21 cellular contexts compared by ENCODE assay signal in the genomic region with DNA sequence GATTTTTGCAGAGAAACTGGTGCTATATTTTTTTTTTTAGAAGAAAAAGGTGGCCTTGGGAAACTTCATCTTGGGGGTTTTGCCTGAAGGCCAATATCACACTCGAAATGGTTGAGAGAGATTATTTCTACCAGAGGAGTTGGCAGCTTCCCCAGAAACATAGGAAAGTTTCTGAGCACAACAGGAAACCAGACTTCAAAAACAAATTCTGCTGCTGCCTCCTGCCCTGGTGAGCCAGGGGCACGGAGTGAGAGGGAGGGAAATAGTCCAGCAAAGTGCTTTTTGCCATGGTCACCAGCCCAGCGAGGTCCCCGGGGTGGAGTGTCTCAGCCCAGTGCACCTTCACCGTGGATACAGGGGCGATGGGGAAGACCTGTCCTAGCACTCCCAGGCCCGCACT.
"Had no signal": no experiment of that assay in that cellular context is flagged by ENCODE, and none has a peak within 500 bp of the region (broad histone marks: within the 10 kb centered on the region; RNA-seq: fewer than 3 reads in every experiment).

No MANE protein-coding gene starts in this region.

- H3K4me1 ChIP-seq: colonic mucosa, left ventricle myocardium inferior, lower lobe of right lung, parathyroid adenoma, psoas muscle, sigmoid colon, stomach had no signal

- H3K36me3 ChIP-seq: colonic mucosa, heart left ventricle, left ventricle myocardium inferior, lower lobe of right lung, sigmoid colon, stomach, thoracic aorta had no signal

- H2AFZ ChIP-seq: parathyroid adenoma had no signal

- ATAC-seq: stimulated activated naive B cell treated with anti-CD40 and anti-IgM and Interleukin-4, amounts not matched to agents 10 μg/mL and 1 μg/mL and 100 μg/mL, for 72 hours had no signal

- H3K4me3 ChIP-seq: colonic mucosa, dorsolateral prefrontal cortex, heart left ventricle, left ventricle myocardium inferior, lower lobe of right lung, psoas muscle, sigmoid colon, skin epidermis, stomach, thoracic aorta had no signal

- DNase-seq: cerebellar nuclear complex; colonic mucosa; dorsolateral prefrontal cortex; effector CD8-positive, alpha-beta T cell; kidney; left cardiac atrium; left ventricle myocardium inferior; lower lobe of right lung; naive B cell; occipital lobe; psoas muscle; sigmoid colon; stimulated activated CD4-positive, alpha-beta T cell treated with anti-CD3 and anti-CD28 coated beads, Interleukin-2, amount 100 ng/mL, for 24 hours; stimulated activated CD4-positive, alpha-beta T cell treated with anti-CD3 and anti-CD28 coated beads, Interleukin-4, amount 100 ng/mL, for 4 hours; stimulated activated naive B cell treated with anti-CD40 and anti-IgM and Interleukin-4, amounts not matched to agents 10 μg/mL and 1 μg/mL and 100 μg/mL, for 72 hours; stomach had no signal

- H3K9me3 Mint-ChIP-seq: stimulated activated naive B cell treated with anti-CD40 and anti-IgM and Interleukin-4, amounts not matched to agents 10 μg/mL and 1 μg/mL and 100 μg/mL, for 72 hours had no signal

- H3K79me2 ChIP-seq: parathyroid adenoma had no signal

- H3K4me3 Mint-ChIP-seq: naive B cell; nephron; stimulated activated naive B cell treated with anti-CD40 and anti-IgM and Interleukin-4, amounts not matched to agents 10 μg/mL and 1 μg/mL and 100 μg/mL, for 72 hours had no signal

- H3K9ac ChIP-seq: parathyroid adenoma had no signal

- H3K4me1 Mint-ChIP-seq: naive B cell; stimulated activated naive B cell treated with anti-CD40 and anti-IgM and Interleukin-4, amounts not matched to agents 10 μg/mL and 1 μg/mL and 100 μg/mL, for 72 hours had no signal

- H3K9me3 ChIP-seq: colonic mucosa, lower lobe of right lung, psoas muscle, sigmoid colon, thoracic aorta had no signal

- H3K36me3 Mint-ChIP-seq: naive B cell; stimulated activated naive B cell treated with anti-CD40 and anti-IgM and Interleukin-4, amounts not matched to agents 10 μg/mL and 1 μg/mL and 100 μg/mL, for 72 hours had no signal

- H3K27ac Mint-ChIP-seq: naive B cell; nephron; stimulated activated naive B cell treated with anti-CD40 and anti-IgM and Interleukin-4, amounts not matched to agents 10 μg/mL and 1 μg/mL and 100 μg/mL, for 72 hours had no signal

- H3K27me3 ChIP-seq: colonic mucosa, sigmoid colon had no signal

- H3K27ac ChIP-seq: colonic mucosa, dorsolateral prefrontal cortex, heart left ventricle, left ventricle myocardium inferior, lower lobe of right lung, parathyroid adenoma, psoas muscle, sigmoid colon, skin epidermis, stomach, thoracic aorta had no signal
